16 cellular contexts compared by ENCODE assay signal in genomic region chr6:160431791-160432404, GRCh38.
DNase-seq lines count a peak whose midpoint lies in the region; ATAC-seq and TF ChIP-seq lines count a peak whose summit lies in the region.
"Had no signal": no experiment of that assay in that cellular context is flagged by ENCODE, and none has a peak within 500 bp of the region (broad histone marks: within the 10 kb centered on the region; RNA-seq: fewer than 3 reads in every experiment).

No MANE protein-coding gene starts in this region.

- no peaks in the 10 kb centered on the region for H3K4me1 ChIP-seq in colonic mucosa
- peaks cover 0 to 30% of the 10 kb centered on the region in 2 donors for H3K4me1 ChIP-seq in right atrium auricular region
- H3K4me1 ChIP-seq in gastrocnemius medialis: peaks cover 47 to 48% of the 10 kb centered on the region in 2 donors

- H3K27ac Mint-ChIP-seq in stimulated activated effector memory CD8-positive, alpha-beta T cell treated with anti-CD3 and anti-CD28 coated beads, Interleukin-12 subunit alpha, Interleukin-12 subunit beta, amount 100 ng/mL, for 72 hours: no peak overlapping the region
- H3K27ac Mint-ChIP-seq: activated CD4-positive, alpha-beta T cell treated with anti-CD3 and anti-CD28 coated beads, Interleukin-2, amount 10 ng/mL, durations not matched to agents 24 days and 14 days; activated naive CD8-positive, alpha-beta T cell; CD8-positive, alpha-beta T cell; stimulated activated naive B cell treated with anti-CD40 and anti-IgM and Interleukin-4, amounts not matched to agents 10 μg/mL and 1 μg/mL and 100 μg/mL, for 72 hours had no signal

- no peaks in the 10 kb centered on the region for H3K36me3 ChIP-seq in colonic mucosa
- H3K36me3 ChIP-seq in right atrium auricular region: no peaks in the 10 kb centered on the region
- H3K36me3 ChIP-seq in gastrocnemius medialis: no peaks in the 10 kb centered on the region
- H3K36me3 ChIP-seq: SJCRH30 had no signal

- TF ChIP-seq POLR2A in gastrocnemius medialis (IDR thresholded peaks at IDR 0.05): no peak

- H3K9me3 ChIP-seq in colonic mucosa: no peaks in the 10 kb centered on the region
- no peaks in the 10 kb centered on the region for H3K9me3 ChIP-seq in right atrium auricular region
- H3K9me3 ChIP-seq in gastrocnemius medialis: no peaks in the 10 kb centered on the region
- H3K9me3 ChIP-seq: A549, SJCRH30 had no signal

- H3K4me3 Mint-ChIP-seq in stimulated activated effector memory CD8-positive, alpha-beta T cell treated with anti-CD3 and anti-CD28 coated beads, Interleukin-12 subunit alpha, Interleukin-12 subunit beta, amount 100 ng/mL, for 72 hours: no peak overlapping the region
- H3K4me3 Mint-ChIP-seq: activated CD4-positive, alpha-beta T cell treated with anti-CD3 and anti-CD28 coated beads, Interleukin-2, amount 10 ng/mL, durations not matched to agents 24 days and 14 days; activated naive CD8-positive, alpha-beta T cell; CD8-positive, alpha-beta T cell; stimulated activated naive B cell treated with anti-CD40 and anti-IgM and Interleukin-4, amounts not matched to agents 10 μg/mL and 1 μg/mL and 100 μg/mL, for 72 hours had no signal

- H3K27ac ChIP-seq in colonic mucosa (peak overlapping the region; percentile 29), right atrium auricular region (peak overlapping the region; percentile 51 to 61), gastrocnemius medialis (peak overlapping the region; percentile 46 to 82 (median 70))
- H3K27ac ChIP-seq: A549, KMS-11, SJCRH30 had no signal

- TF ChIP-seq CTCF in AG10803 (conservative IDR thresholded peaks at IDR 0.05; ENCODE audit: low read length) (no peak), colonic mucosa (IDR thresholded peaks at IDR 0.05) (no peak), right atrium auricular region (IDR thresholded peaks at IDR 0.05) (no peak), gastrocnemius medialis (IDR thresholded peaks at IDR 0.05 in 4 of 5, conservative IDR thresholded peaks at IDR 0.05 in 1 of 5) (no peak)

- H3K9ac ChIP-seq in colonic mucosa (ENCODE audit: low read depth in 2 of 2, low read length in 2 of 2): no peak overlapping the region
- H3K9ac ChIP-seq: KMS-11 had no signal

- ATAC-seq in gastrocnemius medialis (peak; percentile 27 to 64), GM21786 (IDR thresholded peaks at IDR 0.05; ENCODE audit: unreplicated experiment) (no peak)
- ATAC-seq in stimulated activated effector memory CD8-positive, alpha-beta T cell treated with anti-CD3 and anti-CD28 coated beads, Interleukin-12 subunit alpha, Interleukin-12 subunit beta, amount 100 ng/mL, for 72 hours: no peak
- ATAC-seq: A549; CD8-positive, alpha-beta T cell; stimulated activated naive B cell treated with anti-CD40 and anti-IgM and Interleukin-4, amounts not matched to agents 10 μg/mL and 1 μg/mL and 100 μg/mL, for 72 hours had no signal

- no peaks in the 10 kb centered on the region for H3K36me3 Mint-ChIP-seq in stimulated activated effector memory CD8-positive, alpha-beta T cell treated with anti-CD3 and anti-CD28 coated beads, Interleukin-12 subunit alpha, Interleukin-12 subunit beta, amount 100 ng/mL, for 72 hours
- H3K36me3 Mint-ChIP-seq: CD8-positive, alpha-beta T cell; stimulated activated naive B cell treated with anti-CD40 and anti-IgM and Interleukin-4, amounts not matched to agents 10 μg/mL and 1 μg/mL and 100 μg/mL, for 72 hours had no signal

- in situ Hi-C loops in gastrocnemius medialis (cut with MboI; ENCODE audit: low sequenced_read_pairs in 4 of 4): loop anchor here in 1 of 4 donors (25.0 kb wide), 1 partner anchor 295 kb away; no protein-coding TSS in a partner anchor

- H3K9me3 Mint-ChIP-seq in stimulated activated effector memory CD8-positive, alpha-beta T cell treated with anti-CD3 and anti-CD28 coated beads, Interleukin-12 subunit alpha, Interleukin-12 subunit beta, amount 100 ng/mL, for 72 hours: no peaks in the 10 kb centered on the region
- H3K9me3 Mint-ChIP-seq: activated CD4-positive, alpha-beta T cell treated with anti-CD3 and anti-CD28 coated beads, Interleukin-2, amount 10 ng/mL, durations not matched to agents 24 days and 14 days; CD8-positive, alpha-beta T cell; stimulated activated naive B cell treated with anti-CD40 and anti-IgM and Interleukin-4, amounts not matched to agents 10 μg/mL and 1 μg/mL and 100 μg/mL, for 72 hours had no signal

- no peak overlapping the region for H3K4me3 ChIP-seq in AG10803 (ENCODE audit: low read length)
- no peak overlapping the region for H3K4me3 ChIP-seq in colonic mucosa
- no peak overlapping the region for H3K4me3 ChIP-seq in right atrium auricular region
- H3K4me3 ChIP-seq in gastrocnemius medialis: no peak overlapping the region
- H3K4me3 ChIP-seq: A549, SJCRH30 had no signal

- H3K27me3 ChIP-seq in colonic mucosa (no peaks in the 10 kb centered on the region), right atrium auricular region (no peaks in the 10 kb centered on the region), gastrocnemius medialis (no peaks in the 10 kb centered on the region)
- H3K27me3 ChIP-seq: SJCRH30 had no signal

- DNase-seq in AG10803 (ENCODE audit: low read depth) (peak; percentile 59), colonic mucosa (no peak), right atrium auricular region (ENCODE audit: low spot score) (no peak), gastrocnemius medialis (no peak), medulla oblongata (ENCODE audit: extremely low spot score) (no peak)
- DNase-seq in activated CD4-positive, alpha-beta T cell treated with anti-CD3 and anti-CD28 coated beads for 1 hour: no peak
- no peak for DNase-seq in stimulated activated effector memory CD8-positive, alpha-beta T cell treated with anti-CD3 and anti-CD28 coated beads, Interleukin-12 subunit alpha, Interleukin-12 subunit beta, amount 100 ng/mL, for 72 hours (ENCODE audit: low spot score in 2 of 2)
- DNase-seq: activated CD4-positive, alpha-beta T cell treated with anti-CD3 and anti-CD28 coated beads, Interleukin-2, amount 10 ng/mL, durations not matched to agents 24 days and 14 days; CD8-positive, alpha-beta T cell; NCI-H1417 treated with DMSO at 0.1 percent for 48 hours; stimulated activated naive B cell treated with anti-CD40 and anti-IgM and Interleukin-4, amounts not matched to agents 10 μg/mL and 1 μg/mL and 100 μg/mL, for 72 hours had no signal

- H3K4me1 Mint-ChIP-seq in stimulated activated effector memory CD8-positive, alpha-beta T cell treated with anti-CD3 and anti-CD28 coated beads, Interleukin-12 subunit alpha, Interleukin-12 subunit beta, amount 100 ng/mL, for 72 hours: peaks cover 10% of the 10 kb centered on the region
- H3K4me1 Mint-ChIP-seq: stimulated activated naive B cell treated with anti-CD40 and anti-IgM and Interleukin-4, amounts not matched to agents 10 μg/mL and 1 μg/mL and 100 μg/mL, for 72 hours had no signal

- intact Hi-C loops in colonic mucosa (cut with DNase I): no loop called here
- intact Hi-C loops in gastrocnemius medialis (cut with DNase I; ENCODE audit: low total_unique reads): loop anchor here (5.0 kb wide), 1 partner anchor 95 kb away; no protein-coding TSS in a partner anchor

Comparison
In these comparisons a context has a peak if more than half of its experiments do, and no peak if none do; other contexts are left out.
1. ATAC-seq: peak in gastrocnemius medialis (2 of 2); none in GM21786 (single experiment) and stimulated activated effector memory CD8-positive, alpha-beta T cell treated with anti-CD3 and anti-CD28 coated beads, Interleukin-12 subunit alpha, Interleukin-12 subunit beta, amount 100 ng/mL, for 72 hours (single experiment).
2. Peak in every context shown above with its lines, with median percentiles within 50 percentile points of each other: H3K27ac ChIP-seq.